In the genomic region with DNA sequence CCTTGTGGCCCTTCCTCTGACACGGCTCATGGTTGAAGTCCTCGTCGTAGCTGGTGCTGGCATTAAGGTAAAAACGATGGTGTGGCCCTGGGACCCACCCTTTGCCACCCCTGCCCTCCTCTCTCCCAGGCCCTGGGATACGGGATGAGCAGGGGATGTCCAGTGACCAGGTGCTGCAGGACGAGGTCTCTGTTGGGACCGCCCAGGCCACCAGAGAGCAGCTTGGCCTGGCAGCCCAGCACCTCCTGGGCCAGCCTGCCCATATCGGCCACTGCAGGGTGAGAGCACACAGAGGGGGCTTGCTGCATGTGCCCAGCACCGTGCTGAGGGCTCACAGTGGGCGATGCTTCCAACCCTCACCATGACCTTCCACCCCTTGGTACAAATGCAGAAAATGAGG, we compare ENCODE assay signal across 1 cellular context.
TF ChIP-seq lines count a peak whose summit lies in the region.

No MANE protein-coding gene starts in this region.

TF ChIP-seq in K562, 482 proteins besides CTCF, POLR2A, EP300 and RAD21:
- TF ChIP-seq RBFOX2 (IDR thresholded peaks at IDR 0.05; ENCODE audit: low read depth, low read length): 0 out of 2 replicates have a peak, but pooled peaks have one; percentile 24
- TF ChIP-seq ZNF431 (CRISPR knock-in tag; IDR thresholded peaks at IDR 0.05): no peak
